In genomic region chr4:36269533-36269932, GRCh38 we compare ENCODE assay signal across 27 cellular contexts. TPM values are rescaled to one million over a fixed set of nuclear protein-coding genes. Genes with fewer than 3 reads are reported as not detected.
DNase-seq lines count a peak whose midpoint lies in the region; ATAC-seq and TF ChIP-seq lines count a peak whose summit lies in the region.
"Had no signal": no experiment of that assay in that cellular context is flagged by ENCODE, and none has a peak within 500 bp of the region (broad histone marks: within the 10 kb centered on the region; RNA-seq: fewer than 3 reads in every experiment).

No MANE protein-coding gene starts in this region.

- TF ChIP-seq CTCF in epithelial cell of esophagus (IDR thresholded peaks at IDR 0.05; ENCODE audit: insufficient read depth, low read depth, low read length, missing control alignments): no peak

- H3K4me3 Mint-ChIP-seq in activated naive CD4-positive, alpha-beta T cell treated with anti-CD3 and anti-CD28 coated beads, Interleukin-2, amount 10 ng/mL, durations not matched to agents 7 days and 5 days: no peak overlapping the region
- H3K4me3 Mint-ChIP-seq in activated T-helper 17 cell treated with anti-CD3 and anti-CD28 coated beads, Interleukin-2, amount 50 U/mL, for 72 hours: no peak overlapping the region
- H3K4me3 Mint-ChIP-seq: activated B cell treated with CpG ODN at 0.5 μM for 24 hours, memory B cell had no signal

- H3K4me3 ChIP-seq in epithelial cell of esophagus (ENCODE audit: low read length): no peak overlapping the region
- H3K4me3 ChIP-seq: GM23248, skin epidermis had no signal

- H3K27ac ChIP-seq in temporal lobe (ENCODE audit: low read depth, low read length): peak overlapping the region; percentile 87
- H3K27ac ChIP-seq: GM23248 had no signal

- H3K4me1 Mint-ChIP-seq in activated naive CD4-positive, alpha-beta T cell treated with anti-CD3 and anti-CD28 coated beads, Interleukin-2, amount 10 ng/mL, durations not matched to agents 7 days and 5 days: peaks cover 28% of the 10 kb centered on the region
- peaks cover 7% of the 10 kb centered on the region for H3K4me1 Mint-ChIP-seq in activated T-helper 17 cell treated with anti-CD3 and anti-CD28 coated beads, Interleukin-2, amount 50 U/mL, for 72 hours

- no peaks in the 10 kb centered on the region for H3K27me3 Mint-ChIP-seq in activated naive CD4-positive, alpha-beta T cell treated with anti-CD3 and anti-CD28 coated beads, Interleukin-2, amount 10 ng/mL, durations not matched to agents 7 days and 5 days
- H3K27me3 Mint-ChIP-seq in activated T-helper 17 cell treated with anti-CD3 and anti-CD28 coated beads, Interleukin-2, amount 50 U/mL, for 72 hours: no peaks in the 10 kb centered on the region
- H3K27me3 Mint-ChIP-seq: activated B cell treated with CpG ODN at 0.5 μM for 24 hours, memory B cell had no signal

- peak overlapping the region; percentile 48 to 88 for H3K27ac Mint-ChIP-seq in activated naive CD4-positive, alpha-beta T cell treated with anti-CD3 and anti-CD28 coated beads, Interleukin-2, amount 50 U/mL, for 72 hours
- no peak overlapping the region for H3K27ac Mint-ChIP-seq in activated naive CD4-positive, alpha-beta T cell treated with anti-CD3 and anti-CD28 coated beads, Interleukin-2, amount 10 ng/mL, durations not matched to agents 7 days and 5 days
- H3K27ac Mint-ChIP-seq in activated T-helper 17 cell treated with anti-CD3 and anti-CD28 coated beads, Interleukin-2, amount 50 U/mL, for 72 hours: peak overlapping the region; percentile 73
- H3K27ac Mint-ChIP-seq: activated B cell treated with CpG ODN at 0.5 μM for 24 hours, memory B cell had no signal

- H3K36me3 Mint-ChIP-seq in activated naive CD4-positive, alpha-beta T cell treated with anti-CD3 and anti-CD28 coated beads, Interleukin-2, amount 50 U/mL, for 72 hours: peaks cover 0 to 19% of the 10 kb centered on the region in 2 donors
- no peaks in the 10 kb centered on the region for H3K36me3 Mint-ChIP-seq in activated naive CD4-positive, alpha-beta T cell treated with anti-CD3 and anti-CD28 coated beads, Interleukin-2, amount 10 ng/mL, durations not matched to agents 7 days and 5 days
- no peaks in the 10 kb centered on the region for H3K36me3 Mint-ChIP-seq in activated T-helper 17 cell treated with anti-CD3 and anti-CD28 coated beads, Interleukin-2, amount 50 U/mL, for 72 hours (ENCODE audit: low read depth)
- H3K36me3 Mint-ChIP-seq: memory B cell had no signal

- H3K9me3 Mint-ChIP-seq in activated naive CD4-positive, alpha-beta T cell treated with anti-CD3 and anti-CD28 coated beads, Interleukin-2, amount 50 U/mL, for 72 hours: peaks cover 0 to 15% of the 10 kb centered on the region in 2 donors
- H3K9me3 Mint-ChIP-seq in activated naive CD4-positive, alpha-beta T cell treated with anti-CD3 and anti-CD28 coated beads, Interleukin-2, amount 10 ng/mL, durations not matched to agents 7 days and 5 days: no peaks in the 10 kb centered on the region
- no peaks in the 10 kb centered on the region for H3K9me3 Mint-ChIP-seq in activated T-helper 17 cell treated with anti-CD3 and anti-CD28 coated beads, Interleukin-2, amount 50 U/mL, for 72 hours
- H3K9me3 Mint-ChIP-seq: activated B cell treated with CpG ODN at 0.5 μM for 24 hours, memory B cell had no signal

- no peak for ATAC-seq in activated naive CD4-positive, alpha-beta T cell treated with anti-CD3 and anti-CD28 coated beads, Interleukin-2, amount 50 U/mL, for 72 hours
- no peak for ATAC-seq in activated T-helper 17 cell treated with anti-CD3 and anti-CD28 coated beads, Interleukin-2, amount 50 U/mL, for 72 hours (replicated peaks)

- DNase-seq in activated naive CD4-positive, alpha-beta T cell treated with anti-CD3 and anti-CD28 coated beads, Interleukin-2, amount 50 U/mL, for 72 hours (ENCODE audit: low spot score in 2 of 2): no peak
- DNase-seq in activated naive CD4-positive, alpha-beta T cell treated with anti-CD3 and anti-CD28 coated beads, Interleukin-2, amount 10 ng/mL, durations not matched to agents 7 days and 5 days: no peak
- DNase-seq in epithelial cell of esophagus (ENCODE audit: low read depth): peak; percentile 35
- DNase-seq in GF-D8 (lab: John Stamatoyannopoulos, UW): no peak
- DNase-seq in NCI-H2171 (lab: John Stamatoyannopoulos, UW): no peak
- no peak for DNase-seq in LoVo (ENCODE audit: low spot score)
- DNase-seq: activated B cell treated with CpG ODN at 0.5 μM for 24 hours; activated CD8-positive, alpha-beta memory T cell treated with anti-CD3 and anti-CD28 coated beads for 24 hours; C1 segment of cervical spinal cord; EL; foreskin melanocyte; GM23248; IMR-90; NCI-H1105 treated with DMSO at 0.1 percent for 48 hours; NCI-H2029; NCI-H2227 treated with DMSO at 0.1 percent for 48 hours; NCI-H774; SK-N-SH; T1000 had no signal

- CTCF ChIA-PET in activated naive CD4-positive, alpha-beta T cell treated with anti-CD3 and anti-CD28 coated beads, Interleukin-2, amount 10 ng/mL, durations not matched to agents 7 days and 5 days (lab: Charles Lee): interaction anchor here (1.6 to 3.5 kb wide), 3 partner anchors 11 to 130 kb away, joined by 4 to 15 read pairs (median 7); no protein-coding TSS in a partner anchor

RNA-seq across cellular contexts. Expression of gene DTHD1, which starts 11.9 kb away (rescaled TPM):
- total RNA-seq in activated naive CD4-positive, alpha-beta T cell treated with anti-CD3 and anti-CD28 coated beads, Interleukin-2, amount 50 U/mL, for 72 hours: 1 to 10 TPM in 1 of 2 donors, under 1 TPM in 1; 0.20 to 3.6 TPM
- under 1 TPM; 0.74 to 0.99 TPM for total RNA-seq in activated T-helper 17 cell treated with anti-CD3 and anti-CD28 coated beads, Interleukin-2, amount 50 U/mL, for 72 hours
- 0.74 TPM for total RNA-seq in temporal lobe
- total RNA-seq: activated B cell treated with CpG ODN at 0.5 μM for 24 hours, chondrocyte, GM23248, IMR-90, M059J, OCI-LY7, renal cortical epithelial cell had no signal

RNA-seq across cellular contexts. Expression of gene ARAP2, which starts 25.2 kb away (rescaled TPM):
- total RNA-seq in activated naive CD4-positive, alpha-beta T cell treated with anti-CD3 and anti-CD28 coated beads, Interleukin-2, amount 50 U/mL, for 72 hours: 10 to 100 TPM; 24.5 to 90.8 TPM
- total RNA-seq in activated T-helper 17 cell treated with anti-CD3 and anti-CD28 coated beads, Interleukin-2, amount 50 U/mL, for 72 hours: 10 to 100 TPM; 44.8 to 51.7 TPM
- total RNA-seq in temporal lobe: 55.1 TPM
- total RNA-seq: GM23248 had no signal
